ENCODE assay signal across 14 cellular contexts in genomic region chr5:173020154-173020581, GRCh38. TPM values are rescaled to one million over a fixed set of nuclear protein-coding genes. Genes with fewer than 3 reads are reported as not detected.
DNase-seq lines count a peak whose midpoint lies in the region; ATAC-seq and TF ChIP-seq lines count a peak whose summit lies in the region.
"Had no signal": no experiment of that assay in that cellular context is flagged by ENCODE, and none has a peak within 500 bp of the region (broad histone marks: within the 10 kb centered on the region; RNA-seq: fewer than 3 reads in every experiment).

No MANE protein-coding gene starts in this region.

- WGBS in gastroesophageal sphincter (ENCODE audit: low coverage in 1 of 2), 2 donors, result 56 to 57% methylated on average over 4 to 5 of the region's 5 CpGs

- H3K9ac ChIP-seq in rectal smooth muscle tissue (ENCODE audit: low read length), result no peak overlapping the region

- H3K27me3 Mint-ChIP-seq in activated CD8-positive, alpha-beta T cell treated with anti-CD3 and anti-CD28 coated beads for 36 hours, result no peaks in the 10 kb centered on the region
- H3K27me3 Mint-ChIP-seq in activated CD8-positive, alpha-beta T cell treated with anti-CD3 and anti-CD28 coated beads, Interleukin-2, amount 10 ng/mL, durations not matched to agents 7 days and 5 days (ENCODE audit: low read depth), result no peaks in the 10 kb centered on the region
- H3K27me3 Mint-ChIP-seq in activated B cell treated with CpG ODN at 0.5 μM for 24 hours, result no peaks in the 10 kb centered on the region
- no peaks in the 10 kb centered on the region for H3K27me3 Mint-ChIP-seq in activated T-helper 1 cell treated with anti-CD3 and anti-CD28 coated beads, Interleukin-12 subunit alpha, Interleukin-12 subunit beta, Interleukin-2, Interleukin-4 antibody, amounts not matched to agents 30 ng/mL and 10 ng/mL and 1 ng/mL, durations not matched to agents 14 hours and 24 hours and 36 hours (ENCODE audit: insufficient read depth)
- H3K27me3 Mint-ChIP-seq in CD8-positive, alpha-beta memory T cell, result no peaks in the 10 kb centered on the region

- no peaks in the 10 kb centered on the region for H3K9me3 ChIP-seq in gastroesophageal sphincter
- no peaks in the 10 kb centered on the region for H3K9me3 ChIP-seq in CD8-positive, alpha-beta memory T cell (ENCODE audit: low read length)

- no peak for DNase-seq in activated CD8-positive, alpha-beta T cell treated with anti-CD3 and anti-CD28 coated beads for 36 hours
- no peak for DNase-seq in activated CD8-positive, alpha-beta T cell treated with anti-CD3 and anti-CD28 coated beads, Interleukin-2, amount 10 ng/mL, durations not matched to agents 7 days and 5 days
- DNase-seq in activated B cell treated with CpG ODN at 0.5 μM for 24 hours (no peak), SHP77 (lab: John Stamatoyannopoulos, UW) (no peak)
- no peak for DNase-seq in activated T-helper 1 cell treated with anti-CD3 and anti-CD28 coated beads, Interleukin-12 subunit alpha, Interleukin-12 subunit beta, Interleukin-2, Interleukin-4 antibody, amounts not matched to agents 30 ng/mL and 10 ng/mL and 1 ng/mL, durations not matched to agents 14 hours and 24 hours and 36 hours (ENCODE audit: low spot score)
- no peak for DNase-seq in CD8-positive, alpha-beta memory T cell
- DNase-seq: 8988T, DND-41, NCI-H1930, NCI-H526 had no signal

- no peak for TF ChIP-seq CTCF in activated CD8-positive, alpha-beta T cell treated with anti-CD3 and anti-CD28 coated beads for 36 hours (IDR thresholded peaks at IDR 0.05)
- TF ChIP-seq CTCF in activated B cell treated with CpG ODN at 0.5 μM for 24 hours (IDR thresholded peaks at IDR 0.05), result no peak
- no peak for TF ChIP-seq CTCF in gastroesophageal sphincter (IDR thresholded peaks at IDR 0.05)

- H3K27me3 ChIP-seq in gastroesophageal sphincter (no peaks in the 10 kb centered on the region), rectal smooth muscle tissue (ENCODE audit: control insufficient read depth, insufficient read depth, low read length) (no peaks in the 10 kb centered on the region)
- H3K27me3 ChIP-seq in CD8-positive, alpha-beta memory T cell (ENCODE audit: insufficient read depth, low read length, poor library complexity, severe bottlenecking), result no peaks in the 10 kb centered on the region

- peaks cover 5 to 61% (median 12%) of the 10 kb centered on the region in 3 donors for H3K4me1 ChIP-seq in gastroesophageal sphincter
- H3K4me1 ChIP-seq in rectal smooth muscle tissue (ENCODE audit: control insufficient read depth, insufficient read depth, low read length), result peaks cover 18% of the 10 kb centered on the region
- H3K4me1 ChIP-seq in CD8-positive, alpha-beta memory T cell (ENCODE audit: insufficient read depth, low read length), result peaks cover 4% of the 10 kb centered on the region

- no peak for TF ChIP-seq EP300 in gastroesophageal sphincter (IDR thresholded peaks at IDR 0.05)

- no peak for TF ChIP-seq POLR2A in gastroesophageal sphincter (IDR thresholded peaks at IDR 0.05)

- H3K4me1 Mint-ChIP-seq in activated CD8-positive, alpha-beta T cell treated with anti-CD3 and anti-CD28 coated beads for 36 hours (ENCODE audit: low read depth), result peaks cover 27% of the 10 kb centered on the region
- peaks cover 12% of the 10 kb centered on the region for H3K4me1 Mint-ChIP-seq in activated CD8-positive, alpha-beta T cell treated with anti-CD3 and anti-CD28 coated beads, Interleukin-2, amount 10 ng/mL, durations not matched to agents 7 days and 5 days (ENCODE audit: low read depth)
- H3K4me1 Mint-ChIP-seq in activated B cell treated with CpG ODN at 0.5 μM for 24 hours, result peaks cover 28% of the 10 kb centered on the region
- H3K4me1 Mint-ChIP-seq in activated T-helper 1 cell treated with anti-CD3 and anti-CD28 coated beads, Interleukin-12 subunit alpha, Interleukin-12 subunit beta, Interleukin-2, Interleukin-4 antibody, amounts not matched to agents 30 ng/mL and 10 ng/mL and 1 ng/mL, durations not matched to agents 14 hours and 24 hours and 36 hours (ENCODE audit: low read depth), result peaks cover 21% of the 10 kb centered on the region
- H3K4me1 Mint-ChIP-seq in CD8-positive, alpha-beta memory T cell, result peaks cover 28 to 49% (median 44%) of the 10 kb centered on the region in 3 donors

- no peak overlapping the region for H3K4me3 Mint-ChIP-seq in activated CD8-positive, alpha-beta T cell treated with anti-CD3 and anti-CD28 coated beads for 36 hours
- no peak overlapping the region for H3K4me3 Mint-ChIP-seq in activated CD8-positive, alpha-beta T cell treated with anti-CD3 and anti-CD28 coated beads, Interleukin-2, amount 10 ng/mL, durations not matched to agents 7 days and 5 days
- H3K4me3 Mint-ChIP-seq in activated B cell treated with CpG ODN at 0.5 μM for 24 hours, result no peak overlapping the region
- no peak overlapping the region for H3K4me3 Mint-ChIP-seq in activated T-helper 1 cell treated with anti-CD3 and anti-CD28 coated beads, Interleukin-12 subunit alpha, Interleukin-12 subunit beta, Interleukin-2, Interleukin-4 antibody, amounts not matched to agents 30 ng/mL and 10 ng/mL and 1 ng/mL, durations not matched to agents 14 hours and 24 hours and 36 hours
- no peak overlapping the region for H3K4me3 Mint-ChIP-seq in CD8-positive, alpha-beta memory T cell
- H3K4me3 Mint-ChIP-seq: GM23338 had no signal

- intact Hi-C loops in activated CD8-positive, alpha-beta T cell treated with anti-CD3 and anti-CD28 coated beads for 36 hours (cut with micrococcal nuclease), result no loop called here
- intact Hi-C loops in activated B cell treated with CpG ODN at 0.5 μM for 24 hours (cut with micrococcal nuclease), result no loop called here
- intact Hi-C loops in activated T-helper 1 cell treated with anti-CD3 and anti-CD28 coated beads, Interleukin-12 subunit alpha, Interleukin-12 subunit beta, Interleukin-2, Interleukin-4 antibody, amounts not matched to agents 30 ng/mL and 10 ng/mL and 1 ng/mL, durations not matched to agents 14 hours and 24 hours and 36 hours (cut with micrococcal nuclease), result no loop called here

- ATAC-seq in activated CD8-positive, alpha-beta T cell treated with anti-CD3 and anti-CD28 coated beads for 36 hours, result no peak
- ATAC-seq in activated CD8-positive, alpha-beta T cell treated with anti-CD3 and anti-CD28 coated beads, Interleukin-2, amount 10 ng/mL, durations not matched to agents 7 days and 5 days, result no peak
- no peak for ATAC-seq in activated B cell treated with CpG ODN at 0.5 μM for 24 hours (ENCODE audit: low read depth)
- no peak for ATAC-seq in gastroesophageal sphincter
- ATAC-seq: Panc1 had no signal

- CTCF ChIA-PET in activated CD8-positive, alpha-beta T cell treated with anti-CD3 and anti-CD28 coated beads for 36 hours (lab: Charles Lee), result no interaction called here
- CTCF ChIA-PET in activated CD8-positive, alpha-beta T cell treated with anti-CD3 and anti-CD28 coated beads, Interleukin-2, amount 10 ng/mL, durations not matched to agents 7 days and 5 days (lab: Charles Lee), result no interaction called here
- CTCF ChIA-PET in activated B cell treated with CpG ODN at 0.5 μM for 24 hours (lab: Charles Lee), result no interaction called here
- CTCF ChIA-PET in CD8-positive, alpha-beta memory T cell (lab: Charles Lee), result no interaction called here

- POLR2A ChIA-PET in activated CD8-positive, alpha-beta T cell treated with anti-CD3 and anti-CD28 coated beads for 36 hours (lab: Charles Lee), result interaction anchor here (1.0 kb wide), 1 partner anchor 19 kb away, joined by 3 read pairs; no protein-coding TSS in a partner anchor
- POLR2A ChIA-PET in activated CD8-positive, alpha-beta T cell treated with anti-CD3 and anti-CD28 coated beads, Interleukin-2, amount 10 ng/mL, durations not matched to agents 7 days and 5 days (lab: Charles Lee), result interaction anchor here (0.9 kb wide), 1 partner anchor 61 kb away, joined by 4 read pairs; the partner anchor contains the start of gene RPL26L1
- POLR2A ChIA-PET in activated B cell treated with CpG ODN at 0.5 μM for 24 hours (lab: Charles Lee), result no interaction called here
- POLR2A ChIA-PET in CD8-positive, alpha-beta memory T cell (lab: Charles Lee), result no interaction called here

- H3K9me3 Mint-ChIP-seq in activated CD8-positive, alpha-beta T cell treated with anti-CD3 and anti-CD28 coated beads for 36 hours, result no peaks in the 10 kb centered on the region
- no peaks in the 10 kb centered on the region for H3K9me3 Mint-ChIP-seq in activated CD8-positive, alpha-beta T cell treated with anti-CD3 and anti-CD28 coated beads, Interleukin-2, amount 10 ng/mL, durations not matched to agents 7 days and 5 days (ENCODE audit: insufficient read depth)
- H3K9me3 Mint-ChIP-seq in activated B cell treated with CpG ODN at 0.5 μM for 24 hours, result no peaks in the 10 kb centered on the region
- no peaks in the 10 kb centered on the region for H3K9me3 Mint-ChIP-seq in activated T-helper 1 cell treated with anti-CD3 and anti-CD28 coated beads, Interleukin-12 subunit alpha, Interleukin-12 subunit beta, Interleukin-2, Interleukin-4 antibody, amounts not matched to agents 30 ng/mL and 10 ng/mL and 1 ng/mL, durations not matched to agents 14 hours and 24 hours and 36 hours
- H3K9me3 Mint-ChIP-seq in CD8-positive, alpha-beta memory T cell, result no peaks in the 10 kb centered on the region
- H3K9me3 Mint-ChIP-seq: GM23338 had no signal

- peaks cover 32% of the 10 kb centered on the region for H3K36me3 Mint-ChIP-seq in activated CD8-positive, alpha-beta T cell treated with anti-CD3 and anti-CD28 coated beads for 36 hours (ENCODE audit: low read depth)
- H3K36me3 Mint-ChIP-seq in activated CD8-positive, alpha-beta T cell treated with anti-CD3 and anti-CD28 coated beads, Interleukin-2, amount 10 ng/mL, durations not matched to agents 7 days and 5 days (ENCODE audit: low read depth), result peaks cover 41% of the 10 kb centered on the region
- peaks cover 46% of the 10 kb centered on the region for H3K36me3 Mint-ChIP-seq in activated B cell treated with CpG ODN at 0.5 μM for 24 hours (ENCODE audit: low read depth)
- peaks cover 32% of the 10 kb centered on the region for H3K36me3 Mint-ChIP-seq in activated T-helper 1 cell treated with anti-CD3 and anti-CD28 coated beads, Interleukin-12 subunit alpha, Interleukin-12 subunit beta, Interleukin-2, Interleukin-4 antibody, amounts not matched to agents 30 ng/mL and 10 ng/mL and 1 ng/mL, durations not matched to agents 14 hours and 24 hours and 36 hours (ENCODE audit: low read depth)
- peaks cover 4 to 50% (median 21%) of the 10 kb centered on the region in 3 donors for H3K36me3 Mint-ChIP-seq in CD8-positive, alpha-beta memory T cell

- H3K4me3 ChIP-seq in gastroesophageal sphincter, result no peak overlapping the region
- no peak overlapping the region for H3K4me3 ChIP-seq in rectal smooth muscle tissue (ENCODE audit: low read length)
- H3K4me3 ChIP-seq in CD8-positive, alpha-beta memory T cell (ENCODE audit: low read length), result no peak overlapping the region
- H3K4me3 ChIP-seq: GM23338 had no signal

- H3K36me3 ChIP-seq in gastroesophageal sphincter (peaks cover 0 to 32% of the 10 kb centered on the region in 2 donors), rectal smooth muscle tissue (ENCODE audit: control insufficient read depth, insufficient read depth, low read length) (peaks cover 3% of the 10 kb centered on the region)
- H3K36me3 ChIP-seq in CD8-positive, alpha-beta memory T cell (ENCODE audit: insufficient read depth, low read length), result peaks cover 11% of the 10 kb centered on the region

- H3K27ac Mint-ChIP-seq in activated CD8-positive, alpha-beta T cell treated with anti-CD3 and anti-CD28 coated beads for 36 hours, result peak overlapping the region; percentile 64
- no peak overlapping the region for H3K27ac Mint-ChIP-seq in activated CD8-positive, alpha-beta T cell treated with anti-CD3 and anti-CD28 coated beads, Interleukin-2, amount 10 ng/mL, durations not matched to agents 7 days and 5 days
- H3K27ac Mint-ChIP-seq in activated B cell treated with CpG ODN at 0.5 μM for 24 hours, result peak overlapping the region; percentile 2
- no peak overlapping the region for H3K27ac Mint-ChIP-seq in activated T-helper 1 cell treated with anti-CD3 and anti-CD28 coated beads, Interleukin-12 subunit alpha, Interleukin-12 subunit beta, Interleukin-2, Interleukin-4 antibody, amounts not matched to agents 30 ng/mL and 10 ng/mL and 1 ng/mL, durations not matched to agents 14 hours and 24 hours and 36 hours
- peak overlapping the region in 1 of 8 donors; percentile 65 for H3K27ac Mint-ChIP-seq in CD8-positive, alpha-beta memory T cell
- H3K27ac Mint-ChIP-seq: GM23338 had no signal

- H3K27ac ChIP-seq in gastroesophageal sphincter (peak overlapping the region; percentile 21 to 72 (median 40)), rectal smooth muscle tissue (ENCODE audit: low read depth, low read length) (peak overlapping the region; percentile 51)
- H3K27ac ChIP-seq in CD8-positive, alpha-beta memory T cell (ENCODE audit: low read depth, low read length), result no peak overlapping the region

RNA-seq across cellular contexts. Expression of gene CREBRF, which starts 36.0 kb away (rescaled TPM):
- 10 to 100 TPM in 1 of 2 experiments, 1 to 10 TPM in 1; 9.3 to 10.2 TPM for total RNA-seq in activated CD8-positive, alpha-beta T cell treated with anti-CD3 and anti-CD28 coated beads for 36 hours
- 1 to 10 TPM; 8.7 to 10.0 TPM for total RNA-seq in activated CD8-positive, alpha-beta T cell treated with anti-CD3 and anti-CD28 coated beads, Interleukin-2, amount 10 ng/mL, durations not matched to agents 7 days and 5 days
- total RNA-seq in activated B cell treated with CpG ODN at 0.5 μM for 24 hours, result 31.4 and 37.4 TPM in 2 replicates
- 10 to 100 TPM; 44.2 to 72.7 (median 64.0) TPM for total RNA-seq in gastroesophageal sphincter
- 7.4 and 9.2 TPM in 2 replicates for total RNA-seq in activated T-helper 1 cell treated with anti-CD3 and anti-CD28 coated beads, Interleukin-12 subunit alpha, Interleukin-12 subunit beta, Interleukin-2, Interleukin-4 antibody, amounts not matched to agents 30 ng/mL and 10 ng/mL and 1 ng/mL, durations not matched to agents 14 hours and 24 hours and 36 hours
- 10 to 100 TPM; 14.3 to 14.9 TPM for total RNA-seq in CD8-positive, alpha-beta memory T cell
- 61.0 TPM for polyA plus RNA-seq in CD8-positive, alpha-beta memory T cell

RNA-seq across cellular contexts. Expression of gene ATP6V0E1, which starts 36.6 kb away (rescaled TPM):
- 10 to 100 TPM; 68.0 to 79.8 TPM for total RNA-seq in activated CD8-positive, alpha-beta T cell treated with anti-CD3 and anti-CD28 coated beads for 36 hours
- 100 to 1,000 TPM; 122 to 129 TPM for total RNA-seq in activated CD8-positive, alpha-beta T cell treated with anti-CD3 and anti-CD28 coated beads, Interleukin-2, amount 10 ng/mL, durations not matched to agents 7 days and 5 days
- total RNA-seq in activated B cell treated with CpG ODN at 0.5 μM for 24 hours (191 and 212 TPM in 2 replicates), gastroesophageal sphincter (100 to 1,000 TPM in 3 of 4 donors, 10 to 100 TPM in 1; 94.0 to 163 (median 124) TPM)
- 149 TPM in 2 replicates for total RNA-seq in activated T-helper 1 cell treated with anti-CD3 and anti-CD28 coated beads, Interleukin-12 subunit alpha, Interleukin-12 subunit beta, Interleukin-2, Interleukin-4 antibody, amounts not matched to agents 30 ng/mL and 10 ng/mL and 1 ng/mL, durations not matched to agents 14 hours and 24 hours and 36 hours
- 100 to 1,000 TPM; 171 to 179 TPM for total RNA-seq in CD8-positive, alpha-beta memory T cell
- 468 TPM for polyA plus RNA-seq in CD8-positive, alpha-beta memory T cell

Comparison
In these comparisons a context has a peak if more than half of its experiments do, and no peak if none do; other contexts are left out.
1. H3K27ac Mint-ChIP-seq: peak in activated CD8-positive, alpha-beta T cell treated with anti-CD3 and anti-CD28 coated beads for 36 hours (single experiment) and activated B cell treated with CpG ODN at 0.5 μM for 24 hours (single experiment); none in activated CD8-positive, alpha-beta T cell treated with anti-CD3 and anti-CD28 coated beads, Interleukin-2, amount 10 ng/mL, durations not matched to agents 7 days and 5 days (single experiment) and activated T-helper 1 cell treated with anti-CD3 and anti-CD28 coated beads, Interleukin-12 subunit alpha, Interleukin-12 subunit beta, Interleukin-2, Interleukin-4 antibody, amounts not matched to agents 30 ng/mL and 10 ng/mL and 1 ng/mL, durations not matched to agents 14 hours and 24 hours and 36 hours (single experiment).
2. POLR2A ChIA-PET loops: an anchor here in activated CD8-positive, alpha-beta T cell treated with anti-CD3 and anti-CD28 coated beads for 36 hours (1.0 kb wide) and activated CD8-positive, alpha-beta T cell treated with anti-CD3 and anti-CD28 coated beads, Interleukin-2, amount 10 ng/mL, durations not matched to agents 7 days and 5 days (0.9 kb wide); none called in activated B cell treated with CpG ODN at 0.5 μM for 24 hours and CD8-positive, alpha-beta memory T cell.